8 cellular contexts compared by ENCODE assay signal in the genomic region with DNA sequence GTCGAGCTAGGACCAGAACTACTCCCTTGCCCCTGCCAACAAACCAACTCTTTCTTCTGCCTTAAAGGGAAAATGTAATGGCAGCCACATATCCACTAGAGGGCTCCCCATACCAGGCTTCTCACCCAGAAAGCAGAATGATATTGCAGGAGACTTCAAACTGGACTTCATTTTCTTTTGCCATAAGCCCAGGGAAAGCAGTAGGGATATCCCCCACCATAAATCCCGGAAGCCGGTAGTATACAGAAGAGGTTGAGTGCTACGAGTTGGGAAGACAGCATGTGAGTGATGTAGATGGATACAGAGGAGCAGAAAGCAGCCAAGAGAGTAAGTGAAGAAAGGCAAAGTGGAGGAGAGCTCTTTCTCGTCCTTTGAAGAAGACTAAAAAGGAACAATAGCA. TPM values are rescaled to one million over a fixed set of nuclear protein-coding genes. Genes with fewer than 3 reads are reported as not detected.
DNase-seq lines count a peak whose midpoint lies in the region; ATAC-seq and TF ChIP-seq lines count a peak whose summit lies in the region.

No MANE protein-coding gene starts in this region.

- H3K9me3 ChIP-seq in BE2C (no peaks in the 10 kb centered on the region), lower lobe of right lung (peaks cover 9% of the 10 kb centered on the region)

- intact Hi-C loops in lower lobe of right lung (cut with DNase I) = no loop called here

- H3K27me3 ChIP-seq in BE2C = no peaks in the 10 kb centered on the region
- H3K27me3 ChIP-seq in lower lobe of right lung (ENCODE audit: low read depth) = no peaks in the 10 kb centered on the region

- TF ChIP-seq CTCF in BE2C (IDR thresholded peaks at IDR 0.05; ENCODE audit: low read depth, low read length) = peak; percentile 77
- TF ChIP-seq CTCF in lower lobe of right lung (IDR thresholded peaks at IDR 0.05) = peak; percentile 92

- H3K4me1 ChIP-seq in BE2C (no peaks in the 10 kb centered on the region), lower lobe of right lung (no peaks in the 10 kb centered on the region)

- no peaks in the 10 kb centered on the region for H3K36me3 ChIP-seq in BE2C
- no peaks in the 10 kb centered on the region for H3K36me3 ChIP-seq in lower lobe of right lung

- H3K4me3 ChIP-seq in BE2C (ENCODE audit: low read depth, low read length) (no peak overlapping the region), lower lobe of right lung (no peak overlapping the region)

- H3K27ac ChIP-seq in lower lobe of right lung = no peak overlapping the region

- ATAC-seq in lower lobe of right lung (peak; percentile 93), HG03095 (IDR thresholded peaks at IDR 0.05; ENCODE audit: unreplicated experiment) (no peak)

- DNase-seq in BE2C = peak; percentile 16
- DNase-seq in HCEC 1CT = peak; percentile 68
- peak; percentile 67 for DNase-seq in NCI-H510A treated with DMSO at 0.1 percent for 48 hours (lab: John Stamatoyannopoulos, UW)
- DNase-seq in activated CD4-positive, alpha-beta T cell treated with anti-CD3 and anti-CD28 coated beads for 4 hours = peak; percentile 53 to 56
- DNase-seq in dedifferentiated amniotic fluid mesenchymal stem cell (ENCODE audit: extremely low spot score) = peak; percentile 75
- DNase-seq in lower lobe of right lung = no peak
- peak; percentile 36 for DNase-seq in stimulated activated CD8-positive, alpha-beta memory T cell treated with anti-CD3 and anti-CD28 coated beads, Interleukin-12 subunit alpha, Interleukin-12 subunit beta, amount 100 ng/mL, for 1 hour (ENCODE audit: low read depth)

RNA-seq across cellular contexts. Expression of a gene that starts 12.1 kb away (rescaled TPM):
- polyA plus RNA-seq in BE2C (2012; ENCODE audit: insufficient read depth, insufficient read length, low read depth) = not detected
- 2.2 TPM for total RNA-seq in lower lobe of right lung

RNA-seq across cellular contexts. Expression of a gene that starts 27.0 kb away (rescaled TPM):
- not detected for polyA plus RNA-seq in BE2C (2012; ENCODE audit: insufficient read depth, insufficient read length, low read depth)
- total RNA-seq in lower lobe of right lung = 0.68 TPM

RNA-seq across cellular contexts. Expression of a gene that starts 57.7 kb away (rescaled TPM):
- not detected for polyA plus RNA-seq in BE2C (2012; ENCODE audit: insufficient read depth, insufficient read length, low read depth)
- total RNA-seq in lower lobe of right lung = 150 TPM
